Comparison of ENCODE assay signal across 8 cellular contexts in genomic region chrX:21840199-21840557, GRCh38. TPM values are rescaled to one million over a fixed set of nuclear protein-coding genes. Genes with fewer than 3 reads are reported as not detected.
A peak's percentile ranks its signal among the peaks of the same experiment; 100 is the strongest.
DNase-seq lines count a peak whose midpoint lies in the region; ATAC-seq and TF ChIP-seq lines count a peak whose summit lies in the region.

No MANE protein-coding gene starts in this region.

- H3K27me3 ChIP-seq in left ventricle myocardium inferior (ENCODE audit: low read depth): no peaks in the 10 kb centered on the region
- H3K27me3 ChIP-seq in HUES64 (ENCODE audit: insufficient read depth, low read length): no peaks in the 10 kb centered on the region
- H3K27me3 ChIP-seq in ascending aorta: no peaks in the 10 kb centered on the region
- H3K27me3 ChIP-seq in lower lobe of right lung (ENCODE audit: low read depth): no peaks in the 10 kb centered on the region
- H3K27me3 ChIP-seq in thoracic aorta (replicated peaks; ENCODE audit: insufficient read depth): no peaks in the 10 kb centered on the region

- H3K9me3 ChIP-seq in left ventricle myocardium inferior (replicated peaks): no peaks in the 10 kb centered on the region
- H3K9me3 ChIP-seq in HUES64 (ENCODE audit: insufficient read depth, low read depth, low read length): no peaks in the 10 kb centered on the region
- no peaks in the 10 kb centered on the region for H3K9me3 ChIP-seq in ascending aorta
- H3K9me3 ChIP-seq in lower lobe of right lung: no peaks in the 10 kb centered on the region
- H3K9me3 ChIP-seq in thoracic aorta: no peaks in the 10 kb centered on the region

- 20% methylated on average over 7 of the region's 7 CpGs for WGBS in HUES64

- H3K36me3 ChIP-seq in left ventricle myocardium inferior (peaks cover 10% of the 10 kb centered on the region), HUES64 (ENCODE audit: insufficient read depth, low read length) (peaks cover 9% of the 10 kb centered on the region), ascending aorta (no peaks in the 10 kb centered on the region), lower lobe of right lung (peaks cover 14% of the 10 kb centered on the region), thoracic aorta (no peaks in the 10 kb centered on the region)

- H3K27ac ChIP-seq in left ventricle myocardium inferior (replicated peaks) (peak overlapping the region; percentile 87), HUES64 (ENCODE audit: low read depth, low read length) (peak overlapping the region; percentile 70), ascending aorta (peak overlapping the region in 1 of 2 donors; percentile 76), lower lobe of right lung (peak overlapping the region; percentile 84), thoracic aorta (peak overlapping the region in 1 of 2 donors; percentile 77)

- ATAC-seq in Right ventricle myocardium superior (ENCODE audit: poor library complexity): no peak
- peak in 1 of 2 donors; percentile 31 for ATAC-seq in lower lobe of right lung
- ATAC-seq in thoracic aorta (ENCODE audit: insufficient number of reproducible peaks, low FRiP score, low read depth): no peak
- no peak for ATAC-seq in HG03520 (IDR thresholded peaks at IDR 0.05; ENCODE audit: unreplicated experiment)

- DNase-seq in left ventricle myocardium inferior (no peak), Right ventricle myocardium superior (no peak), ascending aorta (ENCODE audit: low spot score in 2 of 2) (no peak), lower lobe of right lung (no peak), thoracic aorta (ENCODE audit: low spot score) (no peak), posterior cingulate gyrus (no peak)

- H3K4me1 ChIP-seq in left ventricle myocardium inferior (peaks cover 14% of the 10 kb centered on the region), HUES64 (ENCODE audit: insufficient read depth, low read length) (no peaks in the 10 kb centered on the region), ascending aorta (no peaks in the 10 kb centered on the region), lower lobe of right lung (no peaks in the 10 kb centered on the region), thoracic aorta (ENCODE audit: control insufficient read depth in 1 of 2, low read depth in 2 of 2) (peaks cover 0 to 13% of the 10 kb centered on the region in 2 donors)

- H3K9ac ChIP-seq in HUES64 (ENCODE audit: low read depth, low read length): peak overlapping the region; percentile 96

- intact Hi-C loops in left ventricle myocardium inferior (cut with micrococcal nuclease) (no loop called here), Right ventricle myocardium superior (cut with DNase I) (loop anchor here (10.0 kb wide), 1 partner anchor 135 kb away; no protein-coding TSS in a partner anchor), ascending aorta (cut with DNase I) (no loop called here), lower lobe of right lung (cut with DNase I) (no loop called here), posterior cingulate gyrus (cut with DNase I) (no loop called here)

- H3K4me3 ChIP-seq in left ventricle myocardium inferior (peak overlapping the region; percentile 80), HUES64 (ENCODE audit: low read length) (peak overlapping the region; percentile 94), ascending aorta (peak overlapping the region; percentile 63 to 79), lower lobe of right lung (peak overlapping the region; percentile 67), thoracic aorta (peak overlapping the region; percentile 83)

- TF ChIP-seq CTCF in left ventricle myocardium inferior (IDR thresholded peaks at IDR 0.05; ENCODE audit: borderline replicate concordance) (no peak), ascending aorta (IDR thresholded peaks at IDR 0.05) (no peak), lower lobe of right lung (IDR thresholded peaks at IDR 0.05) (no peak), thoracic aorta (IDR thresholded peaks at IDR 0.05) (no peak)

RNA-seq across cellular contexts. Expression of gene MBTPS2, which starts 0.8 kb away (rescaled TPM):
- total RNA-seq in left ventricle myocardium inferior (9.4 TPM), Right ventricle myocardium superior (8.6 TPM), ascending aorta (6.2 TPM), lower lobe of right lung (11.2 TPM), thoracic aorta (10 to 100 TPM; 11.2 to 16.9 TPM)
- polyA plus RNA-seq in HUES64 (2013, experiment 1 of 2): 6.7 TPM
- 7.7 TPM for polyA plus RNA-seq in HUES64 (2013, experiment 2 of 2)

RNA-seq across cellular contexts. Expression of gene YY2, which starts 15.6 kb away (rescaled TPM):
- total RNA-seq in left ventricle myocardium inferior (0.30 TPM), Right ventricle myocardium superior (0.35 TPM), ascending aorta (not detected), lower lobe of right lung (1.1 TPM), thoracic aorta (1 to 10 TPM; 1.5 to 4.2 TPM)
- 0.85 TPM for polyA plus RNA-seq in HUES64 (2013, experiment 1 of 2)
- 0.51 TPM for polyA plus RNA-seq in HUES64 (2013, experiment 2 of 2)
